14 cellular contexts compared by ENCODE assay signal in genomic region chr3:72189344-72189743, GRCh38.
DNase-seq lines count a peak whose midpoint lies in the region; ATAC-seq, FAIRE-seq and TF ChIP-seq lines count a peak whose summit lies in the region.
"Had no signal": no experiment of that assay in that cellular context is flagged by ENCODE, and none has a peak within 500 bp of the region (broad histone marks: within the 10 kb centered on the region; RNA-seq: fewer than 3 reads in every experiment).

No MANE protein-coding gene starts in this region.

- TF ChIP-seq POLR2A in HepG2 (IDR thresholded peaks at IDR 0.05; ENCODE audit: insufficient read depth in 1 of 2, low read depth in 2 of 2, low read length in 2 of 2), result no peak

- H3K36me3 Mint-ChIP-seq in CD4-positive, alpha-beta T cell (ENCODE audit: low read depth), result no peaks in the 10 kb centered on the region

- no peak overlapping the region for H2AFZ ChIP-seq in HepG2 (ENCODE audit: low read length)

- no peaks in the 10 kb centered on the region for H3K4me1 Mint-ChIP-seq in CD4-positive, alpha-beta T cell (ENCODE audit: low read depth)

- no peak for TF ChIP-seq RAD21 in liver (IDR thresholded peaks at IDR 0.05)
- TF ChIP-seq RAD21 in HepG2 (CRISPR knock-in tag; IDR thresholded peaks at IDR 0.05), result no peak

- H3K27ac ChIP-seq in liver (ENCODE audit: low read depth in 1 of 2, low read length in 2 of 2) (peak overlapping the region; percentile 42 to 60), HepG2 (ENCODE audit: extremely low read length, insufficient read depth, low read length) (no peak overlapping the region), WERI-Rb-1 (peak overlapping the region; percentile 77)
- no peak overlapping the region for H3K27ac ChIP-seq in CD4-positive, alpha-beta T cell (ENCODE audit: low read depth, low read length)
- H3K27ac ChIP-seq: SJSA1 had no signal

- 87% methylated on average over 3 of the region's 3 CpGs for WGBS in liver
- 80% methylated on average over 3 of the region's 3 CpGs for WGBS in HepG2 (ENCODE audit: low lambda C conversion rate)

- POLR2A ChIA-PET in HepG2 (lab: Yijun Ruan, JAX), result interaction anchor here (1.4 kb wide), 1 partner anchor 34 kb away, joined by 3 read pairs; no protein-coding TSS in a partner anchor
- POLR2A ChIA-PET in CD4-positive, alpha-beta T cell (lab: Charles Lee), result no interaction called here

- no peak overlapping the region for H3K4me3 Mint-ChIP-seq in CD4-positive, alpha-beta T cell

- H3K4me3 ChIP-seq in liver (ENCODE audit: low read depth in 1 of 3, low read length in 3 of 3) (no peak overlapping the region), HepG2 (replicated peaks in 1 of 3; ENCODE audit: insufficient read depth in 1 of 3, low read depth in 2 of 3, low read length in 3 of 3) (no peak overlapping the region), WERI-Rb-1 (ENCODE audit: low read depth, low read length) (no peak overlapping the region)
- H3K4me3 ChIP-seq: SJSA1 had no signal

- intact Hi-C loops in HepG2 (cut with micrococcal nuclease; ENCODE audit: unreplicated experiment), result no loop called here
- intact Hi-C loops in CD4-positive, alpha-beta T cell (cut with DNase I, micrococcal nuclease), result no loop called here

- no peaks in the 10 kb centered on the region for H3K27me3 Mint-ChIP-seq in CD4-positive, alpha-beta T cell

- DNase-seq in HepG2 (ENCODE audit: low spot score) (no peak), WERI-Rb-1 (peak; percentile 54), medulla oblongata (ENCODE audit: extremely low spot score) (peak; percentile 45), midbrain (lab: John Stamatoyannopoulos, UW) (no peak), NCI-H748 (lab: John Stamatoyannopoulos, UW; ENCODE audit: unreplicated experiment) (no peak)
- no peak for DNase-seq in CD4-positive, alpha-beta T cell
- DNase-seq: KG1, NCI-H1436 treated with DMSO at 0.1 percent for 48 hours, NCI-H2029 treated with DMSO at 0.1 percent for 48 hours, NCI-H510A treated with DMSO at 0.1 percent for 48 hours had no signal

- no peak for TF ChIP-seq EP300 in HepG2 (IDR thresholded peaks at IDR 0.05; ENCODE audit: low read depth in 2 of 2, low read length in 2 of 2)
- TF ChIP-seq EP300 in HepG2 (CRISPR knock-in tag; IDR thresholded peaks at IDR 0.05; ENCODE audit: borderline replicate concordance), result no peak

- H3K9ac ChIP-seq in liver (ENCODE audit: low read depth in 1 of 2, low read length in 2 of 2), result no peak overlapping the region
- H3K9ac ChIP-seq in HepG2 (ENCODE audit: insufficient read depth, low read depth, low read length), result no peak overlapping the region

- H3K79me2 ChIP-seq in HepG2 (ENCODE audit: insufficient read depth, low read length), result no peaks in the 10 kb centered on the region

- H3K36me3 ChIP-seq in liver (ENCODE audit: control insufficient read depth in 4 of 4, insufficient read depth in 3 of 4, low read depth in 1 of 4, low read length in 3 of 4) (no peaks in the 10 kb centered on the region), HepG2 (replicated peaks in 1 of 2; ENCODE audit: control insufficient read depth in 1 of 2, insufficient read depth in 2 of 2, low read length in 2 of 2) (no peaks in the 10 kb centered on the region), WERI-Rb-1 (no peaks in the 10 kb centered on the region)
- H3K36me3 ChIP-seq: SJSA1 had no signal

- CTCF ChIA-PET in HepG2 (lab: Yijun Ruan, JAX; ENCODE audit: low intra/inter-chr PET ratio, low total read pairs), result no interaction called here
- CTCF ChIA-PET in CD4-positive, alpha-beta T cell (lab: Charles Lee), result interaction anchor here (0.6 kb wide), 1 partner anchor 46 kb away, joined by 3 read pairs; no protein-coding TSS in a partner anchor

- H3K4me2 ChIP-seq in HepG2 (ENCODE audit: low read depth, low read length), result no peak overlapping the region

- BruUV-seq in HepG2 (replicated peaks; lab: Mats Ljungman, UMichigan), result no TSS peak

- H3K27me3 ChIP-seq in liver (ENCODE audit: control insufficient read depth in 4 of 4, insufficient read depth in 4 of 4, low read length in 3 of 4) (no peaks in the 10 kb centered on the region), HepG2 (ENCODE audit: control insufficient read depth in 1 of 2, insufficient read depth in 2 of 2, low read length in 2 of 2) (no peaks in the 10 kb centered on the region), WERI-Rb-1 (ENCODE audit: insufficient read depth, low read depth, severe bottlenecking) (no peaks in the 10 kb centered on the region)
- no peaks in the 10 kb centered on the region for H3K27me3 ChIP-seq in CD4-positive, alpha-beta T cell (ENCODE audit: control insufficient read depth, insufficient read depth, low read length)
- H3K27me3 ChIP-seq: SJSA1 had no signal

- H3K9me3 ChIP-seq in liver (ENCODE audit: control insufficient read depth in 4 of 4, low read length in 3 of 4) (peaks cover 0 to 3% (median 0%) of the 10 kb centered on the region in 4 donors), HepG2 (ENCODE audit: low read length) (peaks cover 8% of the 10 kb centered on the region; the same call in 1 of the 2 replicates), WERI-Rb-1 (ENCODE audit: severe bottlenecking) (peaks cover 17% of the 10 kb centered on the region)
- no peaks in the 10 kb centered on the region for H3K9me3 ChIP-seq in CD4-positive, alpha-beta T cell (ENCODE audit: control insufficient read depth, low read length)
- H3K9me3 ChIP-seq: SJSA1 had no signal

- peaks cover 5 to 23% (median 14%) of the 10 kb centered on the region in 4 donors for H3K4me1 ChIP-seq in liver (ENCODE audit: control insufficient read depth in 4 of 4, insufficient read depth in 4 of 4, low read length in 3 of 4)
- H3K4me1 ChIP-seq in HepG2 (ENCODE audit: insufficient read depth, low read length), result peaks cover 12% of the 10 kb centered on the region

- ATAC-seq in HepG2, result no peak
- no peak for ATAC-seq in CD4-positive, alpha-beta T cell (ENCODE audit: poor library complexity)
- ATAC-seq in GM19035 (IDR thresholded peaks at IDR 0.05; ENCODE audit: unreplicated experiment), result no peak

- H4K20me1 ChIP-seq in HepG2 (ENCODE audit: insufficient read depth, low read length), result no peaks in the 10 kb centered on the region

- no peak for FAIRE-seq in HepG2 (lab: Jason Lieb, UNC)
- FAIRE-seq: GM12892 had no signal

- H3K9me3 Mint-ChIP-seq in CD4-positive, alpha-beta T cell, result peaks cover 6% of the 10 kb centered on the region

- in situ Hi-C loops in HepG2 (cut with HindIII; ENCODE audit: extremely low pct_ligation_motif_present, low pct_unique_long_range_greater_than_20kb), result no loop called here

- TF ChIP-seq CTCF in liver (IDR thresholded peaks at IDR 0.05; ENCODE audit: low read depth, low read length, missing input control) (no peak), HepG2 (CRISPR knock-in tag; IDR thresholded peaks at IDR 0.05) (no peak), WERI-Rb-1 (IDR thresholded peaks at IDR 0.05; ENCODE audit: low read depth, low read length) (no peak)
- TF ChIP-seq CTCF in CD4-positive, alpha-beta T cell (IDR thresholded peaks at IDR 0.05), result no peak

- no peak overlapping the region for H3K27ac Mint-ChIP-seq in CD4-positive, alpha-beta T cell

TF ChIP-seq in liver, 16 proteins besides CTCF, POLR2A, EP300 and RAD21 (continues in another document):
- no peak for TF ChIP-seq SP1 (IDR thresholded peaks at IDR 0.05)
- no peak for TF ChIP-seq FOXA2 (IDR thresholded peaks at IDR 0.05)
- TF ChIP-seq RXRA (IDR thresholded peaks at IDR 0.05), result no peak
- no peak for TF ChIP-seq EGR1 (IDR thresholded peaks at IDR 0.05; ENCODE audit: low read depth in 2 of 2)

TF ChIP-seq in HepG2, 621 proteins besides CTCF, POLR2A, EP300 and RAD21:
- no peak for TF ChIP-seq RXRA (CRISPR knock-in tag; IDR thresholded peaks at IDR 0.05)

Comparison
In these comparisons a context has a peak if more than half of its experiments do, and no peak if none do; other contexts are left out.
1. H3K27ac ChIP-seq: peak in liver (2 of 2) and WERI-Rb-1 (single experiment); none in HepG2 (single experiment) and CD4-positive, alpha-beta T cell (single experiment).
2. DNase-seq: peak in WERI-Rb-1 (single experiment) and medulla oblongata (single experiment); none in HepG2 (single experiment), midbrain (single experiment), CD4-positive, alpha-beta T cell (0 of 10) and NCI-H748 (single experiment).